ENCODE assay signal across 33 cellular contexts in genomic region chr17:71029246-71029645, GRCh38.
"Had no signal": no experiment of that assay in that cellular context is flagged by ENCODE, and none has a peak within 500 bp of the region (broad histone marks: within the 10 kb centered on the region; RNA-seq: fewer than 3 reads in every experiment).

No MANE protein-coding gene starts in this region.

- DNase-seq: activated effector memory CD4-positive, alpha-beta T cell treated with anti-CD3 and anti-CD28 coated beads, Interleukin-2, amount 50 U/mL, for 16 hours; activated effector memory CD4-positive, alpha-beta T cell treated with Interleukin-2 at 50 U/mL for 16 hours; activated gamma-delta T cell; activated gamma-delta T cell treated with Interleukin-2 at 50 U/mL for 16 hours; activated naive CD4-positive, alpha-beta T cell; activated naive CD4-positive, alpha-beta T cell treated with anti-CD3 and anti-CD28 coated beads for 36 hours; activated naive CD4-positive, alpha-beta T cell treated with anti-CD3 and anti-CD28 coated beads, Interleukin-2, amount 10 ng/mL, durations not matched to agents 7 days and 5 days; activated naive CD4-positive, alpha-beta T cell treated with anti-CD3 and anti-CD28 coated beads, Interleukin-2, amount 50 U/mL, for 16 hours; activated naive CD4-positive, alpha-beta T cell treated with Interleukin-2 at 50 U/mL for 16 hours; activated naive CD8-positive, alpha-beta T cell treated with anti-CD3 and anti-CD28 coated beads for 36 hours; activated naive CD8-positive, alpha-beta T cell treated with anti-CD3 and anti-CD28 coated beads, Interleukin-2, amount 10 ng/mL, durations not matched to agents 7 days and 5 days; activated naive CD8-positive, alpha-beta T cell treated with anti-CD3 and anti-CD28 coated beads, Interleukin-2, amount 50 U/mL, for 24 hours; activated T-cell treated with anti-CD3 and anti-CD28 coated beads, Interleukin-2, amount 50 U/mL, for 24 hours; activated T-cell treated with anti-CD3 and anti-CD28 coated beads, Interleukin-2, amount 50 U/mL, for 4 hours; activated T-cell treated with anti-CD3 and anti-CD28 coated beads, Interleukin-2, amount 50 U/mL, for 48 hours; activated T-cell treated with anti-CD3 and anti-CD28 coated beads, Interleukin-2, amount 50 U/mL, for 72 hours; adrenal gland; amniotic stem cell; amygdala; anterior cingulate cortex; aorta; body of pancreas; brain microvascular endothelial cell; caudate nucleus; central memory CD4-positive, alpha-beta T cell; cerebellar nuclear complex had no signal

- H3K27ac ChIP-seq: adrenal gland, ascending aorta, body of pancreas, brain microvascular endothelial cell, breast epithelium, cardiac muscle cell had no signal

- H3K4me3 ChIP-seq: adrenal gland, ascending aorta, body of pancreas, breast epithelium, cardiac muscle cell had no signal

- H3K27me3 ChIP-seq: adrenal gland, ascending aorta, body of pancreas, brain microvascular endothelial cell, breast epithelium, cardiac muscle cell had no signal

- FAIRE-seq: astrocyte, bronchial epithelial cell had no signal

- H3K9me3 ChIP-seq: adrenal gland, ascending aorta, body of pancreas, breast epithelium had no signal

- H3K36me3 ChIP-seq: adrenal gland, ascending aorta, brain microvascular endothelial cell, breast epithelium, cardiac muscle cell had no signal

- H3K4me1 ChIP-seq: adrenal gland, ascending aorta, body of pancreas, breast epithelium had no signal

- ATAC-seq: activated naive CD4-positive, alpha-beta T cell treated with anti-CD3 and anti-CD28 coated beads, Interleukin-2, amount 50 U/mL, for 72 hours; activated naive CD8-positive, alpha-beta T cell treated with anti-CD3 and anti-CD28 coated beads, Interleukin-2, amount 50 U/mL, for 24 hours; activated T-cell treated with anti-CD3 and anti-CD28 coated beads, Interleukin-2, amount 50 U/mL, for 4 hours; activated T-cell treated with anti-CD3 and anti-CD28 coated beads, Interleukin-2, amount 50 U/mL, for 72 hours; activated T-helper 17 cell treated with anti-CD3 and anti-CD28 coated beads, Interleukin-2, amount 50 U/mL, for 72 hours; body of pancreas had no signal
